1 cellular context compared by ENCODE assay signal in genomic region chr1:39917825-39918224, GRCh38.
TF ChIP-seq lines count a peak whose summit lies in the region.

No MANE protein-coding gene starts in this region.

TF ChIP-seq in GM23338, 12 proteins besides CTCF, POLR2A, EP300 and RAD21 (continued from another document):
- TF ChIP-seq ETS1 (IDR thresholded peaks at IDR 0.05) (no peak), ZNF331 (CRISPR knock-in tag; IDR thresholded peaks at IDR 0.05; ENCODE audit: low read depth) (no peak), EZH2 (IDR thresholded peaks at IDR 0.05; ENCODE audit: low read depth, unreplicated experiment) (no peak), NANOG (IDR thresholded peaks at IDR 0.05; ENCODE audit: borderline replicate concordance) (no peak), REST (IDR thresholded peaks at IDR 0.05; ENCODE audit: unreplicated experiment) (no peak), ZNF462 (CRISPR knock-in tag; IDR thresholded peaks at IDR 0.05) (no peak)
